In genomic region chr16:88398170-88398873, GRCh38 we compare ENCODE assay signal across 30 cellular contexts.
"Had no signal": no experiment of that assay in that cellular context is flagged by ENCODE, and none has a peak within 500 bp of the region (broad histone marks: within the 10 kb centered on the region; RNA-seq: fewer than 3 reads in every experiment).

No MANE protein-coding gene starts in this region.

- H3K36me3 Mint-ChIP-seq: activated naive CD8-positive, alpha-beta T cell; T-cell had no signal

- H3K4me3 ChIP-seq: cardiac muscle cell, MG63, SK-N-MC had no signal

- FAIRE-seq: TTC549 had no signal

- H3K27ac ChIP-seq: brain microvascular endothelial cell, cardiac muscle cell, SK-N-MC had no signal

- ATAC-seq: activated T-cell treated with anti-CD3 and anti-CD28 coated beads, Interleukin-2, amount 50 U/mL, for 4 hours; activated T-helper 17 cell treated with anti-CD3 and anti-CD28 coated beads, Interleukin-2, amount 50 U/mL, for 72 hours; Panc1; T-cell had no signal

- DNase-seq: activated B cell treated with CpG ODN at 0.5 μM for 24 hours; activated CD4-positive, alpha-beta T cell treated with anti-CD3 and anti-CD28 coated beads for 1 hour; activated CD4-positive, alpha-beta T cell treated with anti-CD3 and anti-CD28 coated beads, Interleukin-2, amount 10 ng/mL, durations not matched to agents 24 days and 14 days; activated CD4-positive, alpha-beta T cell treated with anti-CD3 and anti-CD28 coated beads, Interleukin-2, amount 50 U/mL, for 48 hours; activated CD8-positive, alpha-beta memory T cell treated with anti-CD3 and anti-CD28 coated beads for 24 hours; activated gamma-delta T cell; activated naive CD4-positive, alpha-beta T cell treated with anti-CD3 and anti-CD28 coated beads for 36 hours; activated T-cell treated with anti-CD3 and anti-CD28 coated beads, Interleukin-2, amount 50 U/mL, for 4 hours; brain microvascular endothelial cell; MG63; MV-4-11; NCI-H1092 treated with DMSO at 0.1 percent for 48 hours; NCI-H1417 treated with DMSO at 0.1 percent for 48 hours; NCI-H1694; NCI-H2029; NCI-H2107; NCI-H345; NCI-H510A treated with DMSO at 0.1 percent for 48 hours; NCI-H69; NK-92 treated with Interleukin-12 subunit alpha and Interleukin-12 subunit beta, amount 100 ng/mL, for 24 hours; RPMI8226; T-cell; T-helper 2 cell; T1000 had no signal

- H3K9me3 ChIP-seq: MG63 had no signal

- H3K4me1 Mint-ChIP-seq: activated B cell treated with CpG ODN at 0.5 μM for 24 hours; activated CD4-positive, alpha-beta T cell treated with anti-CD3 and anti-CD28 coated beads, Interleukin-2, amount 10 ng/mL, durations not matched to agents 24 days and 14 days; T-cell had no signal

- H3K27me3 ChIP-seq: brain microvascular endothelial cell, MG63 had no signal

- H3K27ac Mint-ChIP-seq: activated B cell treated with CpG ODN at 0.5 μM for 24 hours; activated CD4-positive, alpha-beta T cell treated with anti-CD3 and anti-CD28 coated beads, Interleukin-2, amount 10 ng/mL, durations not matched to agents 24 days and 14 days; activated naive CD4-positive, alpha-beta T cell treated with anti-CD3 and anti-CD28 coated beads for 36 hours; activated naive CD8-positive, alpha-beta T cell; activated T-helper 17 cell treated with anti-CD3 and anti-CD28 coated beads, Interleukin-2, amount 50 U/mL, for 72 hours; T-cell had no signal

- H3K36me3 ChIP-seq: cardiac muscle cell, MG63 had no signal

- H3K4me3 Mint-ChIP-seq: activated B cell treated with CpG ODN at 0.5 μM for 24 hours; activated CD4-positive, alpha-beta T cell treated with anti-CD3 and anti-CD28 coated beads, Interleukin-2, amount 10 ng/mL, durations not matched to agents 24 days and 14 days; activated naive CD4-positive, alpha-beta T cell treated with anti-CD3 and anti-CD28 coated beads for 36 hours; activated naive CD8-positive, alpha-beta T cell; activated T-cell treated with anti-CD3 and anti-CD28 coated beads, Interleukin-2, amount 50 U/mL, for 4 hours; activated T-helper 17 cell treated with anti-CD3 and anti-CD28 coated beads, Interleukin-2, amount 50 U/mL, for 72 hours; T-cell had no signal

- H3K27me3 Mint-ChIP-seq: activated CD4-positive, alpha-beta T cell treated with anti-CD3 and anti-CD28 coated beads, Interleukin-2, amount 10 ng/mL, durations not matched to agents 24 days and 14 days; activated naive CD8-positive, alpha-beta T cell; T-cell had no signal

- H3K9me3 Mint-ChIP-seq: activated B cell treated with CpG ODN at 0.5 μM for 24 hours; activated naive CD4-positive, alpha-beta T cell treated with anti-CD3 and anti-CD28 coated beads for 36 hours; activated T-helper 17 cell treated with anti-CD3 and anti-CD28 coated beads, Interleukin-2, amount 50 U/mL, for 72 hours had no signal
